ENCODE assay signal across 8 cellular contexts in the genomic region with DNA sequence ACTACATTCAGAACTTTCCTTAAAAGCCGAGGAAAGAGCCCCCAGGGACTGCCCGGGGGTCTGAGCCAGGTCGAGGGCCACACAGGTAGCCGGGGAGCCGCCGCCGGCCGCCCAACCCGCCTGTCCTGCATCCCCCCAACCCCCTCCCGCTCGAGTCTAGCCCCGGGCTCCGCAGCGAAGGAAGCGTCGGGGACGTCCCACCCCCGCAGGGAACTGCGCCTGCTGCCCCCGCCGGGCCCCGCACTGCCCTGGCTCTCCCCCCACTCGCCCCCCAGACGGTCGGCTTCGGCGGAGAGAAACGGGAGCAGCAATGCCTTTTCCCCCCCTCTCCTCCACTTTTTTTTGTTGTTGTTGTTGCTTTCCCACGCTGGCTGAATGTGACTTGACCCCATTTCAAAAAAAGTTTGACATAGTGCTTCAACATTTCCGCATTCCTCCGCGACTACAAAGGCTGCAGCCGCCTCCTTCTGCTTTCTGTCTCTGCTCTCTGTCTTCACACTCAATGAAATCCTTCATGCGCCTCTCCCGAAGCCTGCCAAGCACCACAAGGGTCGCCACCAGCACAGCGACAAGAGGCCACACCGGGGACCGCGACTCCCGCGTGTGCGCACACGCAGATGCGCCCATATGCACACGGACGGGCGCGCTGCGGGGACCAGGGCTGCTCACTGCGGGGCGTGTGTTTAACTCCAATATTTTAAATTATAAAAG. TPM values are rescaled to one million over a fixed set of nuclear protein-coding genes. Genes with fewer than 3 reads are reported as not detected.
DNase-seq lines count a peak whose midpoint lies in the region; ATAC-seq and TF ChIP-seq lines count a peak whose summit lies in the region.

No MANE protein-coding gene starts in this region.

- peaks cover 0 to 14% of the 10 kb centered on the region in 2 donors for H3K4me1 ChIP-seq in lung (ENCODE audit: control insufficient read depth in 2 of 2, insufficient read depth in 2 of 2, low read length in 2 of 2)

- peak overlapping the region; percentile 82 for H3K4me3 ChIP-seq in lung

- peak overlapping the region; percentile 84 to 86 for H3K27ac ChIP-seq in lung (ENCODE audit: low read depth in 1 of 2, low read length in 1 of 2)

- WGBS in lung, 2 donors, result 0 to 1% methylated on average over 48 to 52 of the region's 52 CpGs

- in situ Hi-C loops in GM13976 (cut with MboI; ENCODE audit: low sequenced_read_pairs, unreplicated experiment), result no loop called here

- peak; percentile 22 for ATAC-seq in lung (ENCODE audit: insufficient read depth, low FRiP score)
- ATAC-seq in GM18858 (IDR thresholded peaks at IDR 0.05; ENCODE audit: unreplicated experiment), result no peak
- no peak for ATAC-seq in GM19035 (IDR thresholded peaks at IDR 0.05; ENCODE audit: unreplicated experiment)

- DNase-seq in GM13976 (ENCODE audit: low spot score) (peak; percentile 66), NCI-H2171 treated with DMSO at 0.1 percent for 48 hours (lab: John Stamatoyannopoulos, UW) (peak; percentile 23), lung (ENCODE audit: low spot score) (peak; percentile 58)
- DNase-seq in activated CD4-positive, alpha-beta T cell treated with anti-CD3 and anti-CD28 coated beads, Interleukin-2, amount 50 U/mL, for 24 hours (ENCODE audit: low read depth in 1 of 2, low spot score in 1 of 2), result peak; percentile 39 to 49
- DNase-seq in effector CD4-positive, alpha-beta T cell, result peak; percentile 26
- DNase-seq in stimulated activated CD4-positive, alpha-beta T cell treated with anti-CD3 and anti-CD28 coated beads, TNF-alpha, amount 100 ng/mL, for 48 hours (ENCODE audit: low read depth in 3 of 3), result peak in 2 of 3 donors; percentile 14 to 53

- no peaks in the 10 kb centered on the region for H3K36me3 ChIP-seq in lung (ENCODE audit: control insufficient read depth in 2 of 2, insufficient read depth in 2 of 2, low read length in 2 of 2)

- TF ChIP-seq CTCF in GM13976 (IDR thresholded peaks at IDR 0.05; ENCODE audit: borderline replicate concordance, control extremely low read depth, extremely low read depth, insufficient read depth, missing control alignments) (no peak), lung (IDR thresholded peaks at IDR 0.05; ENCODE audit: control extremely low read depth, extremely low read depth) (no peak)

- no peaks in the 10 kb centered on the region for H3K9me3 ChIP-seq in lung (ENCODE audit: control insufficient read depth in 2 of 2, insufficient read depth in 1 of 2, low read length in 1 of 2)

- H3K27me3 ChIP-seq in lung (ENCODE audit: control insufficient read depth, insufficient read depth), result no peaks in the 10 kb centered on the region

RNA-seq across cellular contexts. Expression of a gene that starts 1.1 kb away (rescaled TPM):
- total RNA-seq in lung, result 10 to 100 TPM; 21.0 to 66.4 TPM
- 1 to 10 TPM; 1.6 to 3.3 TPM for polyA plus RNA-seq in lung
